ENCODE assay signal across 1 cellular context in the genomic region with DNA sequence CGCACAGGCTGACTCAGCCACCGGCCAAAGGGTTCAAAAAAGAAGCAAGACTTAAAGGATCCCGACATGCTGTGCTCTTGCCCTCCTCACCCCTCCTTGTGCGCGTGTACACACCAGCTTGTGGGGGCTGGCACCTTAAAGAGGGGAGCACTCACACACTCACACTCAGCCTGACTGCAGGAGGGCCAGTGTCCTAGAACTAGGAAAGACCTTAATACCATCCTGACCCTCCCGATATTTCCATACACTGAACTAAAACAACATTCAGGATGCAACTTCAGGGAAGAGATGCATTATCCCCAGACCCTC.
TF ChIP-seq lines count a peak whose summit lies in the region.

No MANE protein-coding gene starts in this region.

TF ChIP-seq in HepG2, 621 proteins besides CTCF, POLR2A, EP300 and RAD21:
- TF ChIP-seq ZNF749 (CRISPR knock-in tag; IDR thresholded peaks at IDR 0.05; ENCODE audit: borderline replicate concordance) (no peak), ZBTB7B (CRISPR knock-in tag; IDR thresholded peaks at IDR 0.05) (peak; percentile 7; the same call in 1 of the 2 replicates), CAMTA2 (CRISPR knock-in tag; IDR thresholded peaks at IDR 0.05; ENCODE audit: borderline replicate concordance) (0 out of 2 replicates have a peak, but pooled peaks have one; percentile 21), KDM3A (CRISPR knock-in tag; IDR thresholded peaks at IDR 0.05; ENCODE audit: low read depth) (no peak), ZNF263 (CRISPR knock-in tag; IDR thresholded peaks at IDR 0.05) (peak; percentile 95), TOPORS (CRISPR knock-in tag; IDR thresholded peaks at IDR 0.05) (no peak), AHR (CRISPR knock-in tag; IDR thresholded peaks at IDR 0.05) (0 out of 2 replicates have a peak, but pooled peaks have one; percentile 3), TBX2 (CRISPR knock-in tag; IDR thresholded peaks at IDR 0.05; ENCODE audit: borderline replicate concordance) (peak; percentile 39; the same call in 1 of the 2 replicates), ZNF205 (CRISPR knock-in tag; IDR thresholded peaks at IDR 0.05) (0 out of 2 replicates have a peak, but pooled peaks have one; percentile 18), MTF2 (CRISPR knock-in tag; IDR thresholded peaks at IDR 0.05; ENCODE audit: borderline replicate concordance) (no peak), MXD4 (CRISPR knock-in tag; IDR thresholded peaks at IDR 0.05) (peak; percentile 10; the same call in 1 of the 2 replicates), ZFX (CRISPR knock-in tag; IDR thresholded peaks at IDR 0.05; ENCODE audit: low read depth) (0 out of 2 replicates have a peak, but pooled peaks have one; percentile 4), KDM5B (CRISPR knock-in tag; IDR thresholded peaks at IDR 0.05; ENCODE audit: borderline replicate concordance) (0 out of 2 replicates have a peak, but pooled peaks have one; percentile 5)
- TF ChIP-seq, protein P1, sequence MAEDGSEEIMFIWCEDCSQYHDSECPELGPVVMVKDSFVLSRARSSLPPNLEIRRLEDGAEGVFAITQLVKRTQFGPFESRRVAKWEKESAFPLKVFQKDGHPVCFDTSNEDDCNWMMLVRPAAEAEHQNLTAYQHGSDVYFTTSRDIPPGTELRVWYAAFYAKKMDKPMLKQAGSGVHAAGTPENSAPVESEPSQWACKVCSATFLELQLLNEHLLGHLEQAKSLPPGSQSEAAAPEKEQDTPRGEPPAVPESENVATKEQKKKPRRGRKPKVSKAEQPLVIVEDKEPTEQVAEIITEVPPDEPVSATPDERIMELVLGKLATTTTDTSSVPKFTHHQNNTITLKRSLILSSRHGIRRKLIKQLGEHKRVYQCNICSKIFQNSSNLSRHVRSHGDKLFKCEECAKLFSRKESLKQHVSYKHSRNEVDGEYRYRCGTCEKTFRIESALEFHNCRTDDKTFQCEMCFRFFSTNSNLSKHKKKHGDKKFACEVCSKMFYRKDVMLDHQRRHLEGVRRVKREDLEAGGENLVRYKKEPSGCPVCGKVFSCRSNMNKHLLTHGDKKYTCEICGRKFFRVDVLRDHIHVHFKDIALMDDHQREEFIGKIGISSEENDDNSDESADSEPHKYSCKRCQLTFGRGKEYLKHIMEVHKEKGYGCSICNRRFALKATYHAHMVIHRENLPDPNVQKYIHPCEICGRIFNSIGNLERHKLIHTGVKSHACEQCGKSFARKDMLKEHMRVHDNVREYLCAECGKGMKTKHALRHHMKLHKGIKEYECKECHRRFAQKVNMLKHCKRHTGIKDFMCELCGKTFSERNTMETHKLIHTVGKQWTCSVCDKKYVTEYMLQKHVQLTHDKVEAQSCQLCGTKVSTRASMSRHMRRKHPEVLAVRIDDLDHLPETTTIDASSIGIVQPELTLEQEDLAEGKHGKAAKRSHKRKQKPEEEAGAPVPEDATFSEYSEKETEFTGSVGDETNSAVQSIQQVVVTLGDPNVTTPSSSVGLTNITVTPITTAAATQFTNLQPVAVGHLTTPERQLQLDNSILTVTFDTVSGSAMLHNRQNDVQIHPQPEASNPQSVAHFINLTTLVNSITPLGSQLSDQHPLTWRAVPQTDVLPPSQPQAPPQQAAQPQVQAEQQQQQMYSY (CRISPR knock-in tag; IDR thresholded peaks at IDR 0.05) = no peak
- TF ChIP-seq, protein P2, sequence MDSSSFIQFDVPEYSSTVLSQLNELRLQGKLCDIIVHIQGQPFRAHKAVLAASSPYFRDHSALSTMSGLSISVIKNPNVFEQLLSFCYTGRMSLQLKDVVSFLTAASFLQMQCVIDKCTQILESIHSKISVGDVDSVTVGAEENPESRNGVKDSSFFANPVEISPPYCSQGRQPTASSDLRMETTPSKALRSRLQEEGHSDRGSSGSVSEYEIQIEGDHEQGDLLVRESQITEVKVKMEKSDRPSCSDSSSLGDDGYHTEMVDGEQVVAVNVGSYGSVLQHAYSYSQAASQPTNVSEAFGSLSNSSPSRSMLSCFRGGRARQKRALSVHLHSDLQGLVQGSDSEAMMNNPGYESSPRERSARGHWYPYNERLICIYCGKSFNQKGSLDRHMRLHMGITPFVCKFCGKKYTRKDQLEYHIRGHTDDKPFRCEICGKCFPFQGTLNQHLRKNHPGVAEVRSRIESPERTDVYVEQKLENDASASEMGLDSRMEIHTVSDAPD (CRISPR knock-in tag; IDR thresholded peaks at IDR 0.05) = no peak
- TF ChIP-seq, protein P3, sequence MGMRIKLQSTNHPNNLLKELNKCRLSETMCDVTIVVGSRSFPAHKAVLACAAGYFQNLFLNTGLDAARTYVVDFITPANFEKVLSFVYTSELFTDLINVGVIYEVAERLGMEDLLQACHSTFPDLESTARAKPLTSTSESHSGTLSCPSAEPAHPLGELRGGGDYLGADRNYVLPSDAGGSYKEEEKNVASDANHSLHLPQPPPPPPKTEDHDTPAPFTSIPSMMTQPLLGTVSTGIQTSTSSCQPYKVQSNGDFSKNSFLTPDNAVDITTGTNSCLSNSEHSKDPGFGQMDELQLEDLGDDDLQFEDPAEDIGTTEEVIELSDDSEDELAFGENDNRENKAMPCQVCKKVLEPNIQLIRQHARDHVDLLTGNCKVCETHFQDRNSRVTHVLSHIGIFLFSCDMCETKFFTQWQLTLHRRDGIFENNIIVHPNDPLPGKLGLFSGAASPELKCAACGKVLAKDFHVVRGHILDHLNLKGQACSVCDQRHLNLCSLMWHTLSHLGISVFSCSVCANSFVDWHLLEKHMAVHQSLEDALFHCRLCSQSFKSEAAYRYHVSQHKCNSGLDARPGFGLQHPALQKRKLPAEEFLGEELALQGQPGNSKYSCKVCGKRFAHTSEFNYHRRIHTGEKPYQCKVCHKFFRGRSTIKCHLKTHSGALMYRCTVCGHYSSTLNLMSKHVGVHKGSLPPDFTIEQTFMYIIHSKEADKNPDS (CRISPR knock-in tag; IDR thresholded peaks at IDR 0.05) = no peak
TF ChIP-seq in HepG2: peak in this region for 9.
